ENCODE assay signal across 9 cellular contexts in the genomic region with DNA sequence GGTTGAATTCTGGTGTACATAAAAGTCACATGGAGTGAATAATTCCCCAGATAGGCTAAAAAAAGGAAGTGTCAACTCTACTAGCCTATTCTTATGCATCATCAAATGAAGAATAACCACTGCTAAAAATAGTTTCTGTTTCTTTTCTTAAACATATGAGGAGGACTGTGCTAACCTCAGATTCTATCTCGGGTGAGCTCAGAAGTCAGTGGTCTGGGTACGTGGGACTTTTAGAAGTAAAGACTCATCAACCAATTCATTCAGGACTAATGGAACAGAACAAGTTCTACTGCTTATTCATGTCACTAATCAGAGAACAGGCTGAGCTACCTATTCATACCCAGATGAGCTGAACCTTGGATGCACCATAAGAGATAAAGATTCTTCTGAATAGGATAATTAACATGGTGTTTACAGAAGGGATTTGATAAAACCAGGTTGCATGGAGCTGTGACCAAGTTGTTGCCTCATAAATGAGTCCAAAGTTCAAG. TPM values are rescaled to one million over a fixed set of nuclear protein-coding genes. Genes with fewer than 3 reads are reported as not detected.
DNase-seq lines count a peak whose midpoint lies in the region; ATAC-seq and TF ChIP-seq lines count a peak whose summit lies in the region.
"Had no signal": no experiment of that assay in that cellular context is flagged by ENCODE, and none has a peak within 500 bp of the region (broad histone marks: within the 10 kb centered on the region; RNA-seq: fewer than 3 reads in every experiment).

No MANE protein-coding gene starts in this region.

- peak; percentile 78 for DNase-seq in activated CD8-positive, alpha-beta memory T cell treated with anti-CD3 and anti-CD28 coated beads, Interleukin-2, amount 10 ng/mL, durations not matched to agents 7 days and 5 days
- no peak for DNase-seq in activated CD8-positive, alpha-beta memory T cell treated with anti-CD3 and anti-CD28 coated beads for 24 hours
- DNase-seq in NOMO-1 treated with DMSO at 0.1 percent for 48 hours (lab: John Stamatoyannopoulos, UW; ENCODE audit: unreplicated experiment) (peak; percentile 73), progenitor cell of endocrine pancreas (ENCODE audit: low spot score, unreplicated experiment) (no peak), SHP77 treated with DMSO at 0.1 percent for 48 hours (lab: John Stamatoyannopoulos, UW) (no peak), NCI-H1417 (lab: John Stamatoyannopoulos, UW) (no peak)
- DNase-seq in natural killer cell treated with Interleukin-12 subunit alpha and Interleukin-12 subunit beta and Interleukin-15 and Interleukin-18, amount 100 ng/mL, for 72 hours (ENCODE audit: low spot score), result no peak

- no peaks in the 10 kb centered on the region for H3K9me3 Mint-ChIP-seq in activated CD8-positive, alpha-beta memory T cell treated with anti-CD3 and anti-CD28 coated beads, Interleukin-2, amount 10 ng/mL, durations not matched to agents 7 days and 5 days (ENCODE audit: low read depth)
- H3K9me3 Mint-ChIP-seq in natural killer cell treated with Interleukin-12 subunit alpha and Interleukin-12 subunit beta and Interleukin-15 and Interleukin-18, amount 100 ng/mL, for 72 hours, result no peaks in the 10 kb centered on the region
- H3K9me3 Mint-ChIP-seq in progenitor cell of endocrine pancreas (ENCODE audit: low read depth), result peaks cover 3% of the 10 kb centered on the region

- no peaks in the 10 kb centered on the region for H3K36me3 Mint-ChIP-seq in activated CD8-positive, alpha-beta memory T cell treated with anti-CD3 and anti-CD28 coated beads, Interleukin-2, amount 10 ng/mL, durations not matched to agents 7 days and 5 days
- peaks cover 11% of the 10 kb centered on the region for H3K36me3 Mint-ChIP-seq in natural killer cell treated with Interleukin-12 subunit alpha and Interleukin-12 subunit beta and Interleukin-15 and Interleukin-18, amount 100 ng/mL, for 72 hours
- H3K36me3 Mint-ChIP-seq in progenitor cell of endocrine pancreas (ENCODE audit: insufficient read depth), result no peaks in the 10 kb centered on the region
- H3K36me3 Mint-ChIP-seq: CD4-positive, alpha-beta memory T cell had no signal

- ATAC-seq in activated CD8-positive, alpha-beta memory T cell treated with anti-CD3 and anti-CD28 coated beads, Interleukin-2, amount 10 ng/mL, durations not matched to agents 7 days and 5 days, result peak; percentile 96
- ATAC-seq in HG02840 (IDR thresholded peaks at IDR 0.05; ENCODE audit: low FRiP score, unreplicated experiment), result peak; percentile 98
- ATAC-seq in natural killer cell treated with Interleukin-12 subunit alpha and Interleukin-12 subunit beta and Interleukin-15 and Interleukin-18, amount 100 ng/mL, for 72 hours, result peak; percentile 76 to 94

- H3K27ac Mint-ChIP-seq in activated CD8-positive, alpha-beta memory T cell treated with anti-CD3 and anti-CD28 coated beads, Interleukin-2, amount 10 ng/mL, durations not matched to agents 7 days and 5 days, result peak overlapping the region; percentile 65
- H3K27ac Mint-ChIP-seq in natural killer cell treated with Interleukin-12 subunit alpha and Interleukin-12 subunit beta and Interleukin-15 and Interleukin-18, amount 100 ng/mL, for 72 hours, result peak overlapping the region in 1 of 2 donors; percentile 12
- H3K27ac Mint-ChIP-seq in progenitor cell of endocrine pancreas, result no peak overlapping the region

- CTCF ChIA-PET in activated CD8-positive, alpha-beta memory T cell treated with anti-CD3 and anti-CD28 coated beads, Interleukin-2, amount 10 ng/mL, durations not matched to agents 7 days and 5 days (lab: Charles Lee), result interaction anchor here (1.4 to 2.0 kb wide), 2 partner anchors 13 to 15 kb away, joined by 3 to 12 read pairs; no protein-coding TSS in a partner anchor

- no peak overlapping the region for H3K4me3 Mint-ChIP-seq in activated CD8-positive, alpha-beta memory T cell treated with anti-CD3 and anti-CD28 coated beads, Interleukin-2, amount 10 ng/mL, durations not matched to agents 7 days and 5 days
- H3K4me3 Mint-ChIP-seq in natural killer cell treated with Interleukin-12 subunit alpha and Interleukin-12 subunit beta and Interleukin-15 and Interleukin-18, amount 100 ng/mL, for 72 hours, result peak overlapping the region; percentile 19
- no peak overlapping the region for H3K4me3 Mint-ChIP-seq in progenitor cell of endocrine pancreas (ENCODE audit: low read depth)
- H3K4me3 Mint-ChIP-seq: CD4-positive, alpha-beta memory T cell had no signal

- H3K4me1 Mint-ChIP-seq in activated CD8-positive, alpha-beta memory T cell treated with anti-CD3 and anti-CD28 coated beads, Interleukin-2, amount 10 ng/mL, durations not matched to agents 7 days and 5 days, result peaks cover 29% of the 10 kb centered on the region
- H3K4me1 Mint-ChIP-seq in natural killer cell treated with Interleukin-12 subunit alpha and Interleukin-12 subunit beta and Interleukin-15 and Interleukin-18, amount 100 ng/mL, for 72 hours (ENCODE audit: low read depth in 2 of 2), result peaks cover 7 to 28% of the 10 kb centered on the region in 2 donors
- H3K4me1 Mint-ChIP-seq in progenitor cell of endocrine pancreas (ENCODE audit: low read depth), result no peaks in the 10 kb centered on the region

- H3K27me3 Mint-ChIP-seq in activated CD8-positive, alpha-beta memory T cell treated with anti-CD3 and anti-CD28 coated beads, Interleukin-2, amount 10 ng/mL, durations not matched to agents 7 days and 5 days, result peaks cover 44% of the 10 kb centered on the region
- peaks cover 27 to 32% of the 10 kb centered on the region in 2 donors for H3K27me3 Mint-ChIP-seq in natural killer cell treated with Interleukin-12 subunit alpha and Interleukin-12 subunit beta and Interleukin-15 and Interleukin-18, amount 100 ng/mL, for 72 hours
- H3K27me3 Mint-ChIP-seq in progenitor cell of endocrine pancreas, result peaks cover 21% of the 10 kb centered on the region

- no peak for TF ChIP-seq CTCF in progenitor cell of endocrine pancreas (IDR thresholded peaks at IDR 0.05; ENCODE audit: unreplicated experiment)

RNA-seq across cellular contexts. Expression of a gene that starts 9.5 kb away (rescaled TPM):
- total RNA-seq in activated CD8-positive, alpha-beta memory T cell treated with anti-CD3 and anti-CD28 coated beads, Interleukin-2, amount 10 ng/mL, durations not matched to agents 7 days and 5 days, result 1 to 10 TPM; 4.2 to 4.9 TPM
- total RNA-seq in natural killer cell treated with Interleukin-12 subunit alpha and Interleukin-12 subunit beta and Interleukin-15 and Interleukin-18, amount 100 ng/mL, for 72 hours, result 1 to 10 TPM; 6.0 to 6.1 TPM
- total RNA-seq in progenitor cell of endocrine pancreas, result 6.1 and 6.6 TPM in 2 replicates

Comparison
In these comparisons a context has a peak if more than half of its experiments do, and no peak if none do; other contexts are left out.
1. DNase-seq: peak in activated CD8-positive, alpha-beta memory T cell treated with anti-CD3 and anti-CD28 coated beads, Interleukin-2, amount 10 ng/mL, durations not matched to agents 7 days and 5 days (single experiment) and NOMO-1 treated with DMSO at 0.1 percent for 48 hours (single experiment); none in activated CD8-positive, alpha-beta memory T cell treated with anti-CD3 and anti-CD28 coated beads for 24 hours (single experiment), natural killer cell treated with Interleukin-12 subunit alpha and Interleukin-12 subunit beta and Interleukin-15 and Interleukin-18, amount 100 ng/mL, for 72 hours (single experiment), progenitor cell of endocrine pancreas (single experiment), SHP77 treated with DMSO at 0.1 percent for 48 hours (single experiment) and NCI-H1417 (0 of 3).
2. Peak in every context shown above with its lines, with median percentiles within 50 percentile points of each other: ATAC-seq.